Comparison of ENCODE assay signal across 8 cellular contexts in genomic region chr19:10751109-10751972, GRCh38. TPM values are rescaled to one million over a fixed set of nuclear protein-coding genes. Genes with fewer than 3 reads are reported as not detected.
A peak's percentile ranks its signal among the peaks of the same experiment; 100 is the strongest.
DNase-seq lines count a peak whose midpoint lies in the region; ATAC-seq and TF ChIP-seq lines count a peak whose summit lies in the region.

No MANE protein-coding gene starts in this region.

- no peak for TF ChIP-seq CTCF in cardiac fibroblast (IDR thresholded peaks at IDR 0.05; ENCODE audit: low read depth, low read length)
- no peak for TF ChIP-seq CTCF in tibial nerve (IDR thresholded peaks at IDR 0.05)

- H3K9me3 Mint-ChIP-seq in activated CD4-positive, alpha-beta T cell treated with anti-CD3 and anti-CD28 coated beads, Interleukin-2, amount 10 ng/mL, durations not matched to agents 24 days and 14 days: no peaks in the 10 kb centered on the region
- H3K9me3 Mint-ChIP-seq in memory B cell: no peaks in the 10 kb centered on the region

- H3K4me1 ChIP-seq in tibial nerve: peaks cover 0 to 60% (median 20%) of the 10 kb centered on the region in 4 donors

- 62 to 69% methylated on average over 21 of the region's 21 CpGs for WGBS in tibial nerve, 2 donors

- TF ChIP-seq POLR2A in tibial nerve (IDR thresholded peaks at IDR 0.05): no peak

- peak overlapping the region; percentile 84 for H3K27ac Mint-ChIP-seq in activated CD4-positive, alpha-beta T cell treated with anti-CD3 and anti-CD28 coated beads, Interleukin-2, amount 10 ng/mL, durations not matched to agents 24 days and 14 days
- H3K27ac Mint-ChIP-seq in memory B cell: peak overlapping the region; percentile 75

- H3K27me3 Mint-ChIP-seq in activated CD4-positive, alpha-beta T cell treated with anti-CD3 and anti-CD28 coated beads, Interleukin-2, amount 10 ng/mL, durations not matched to agents 24 days and 14 days: no peaks in the 10 kb centered on the region
- H3K27me3 Mint-ChIP-seq in memory B cell: no peaks in the 10 kb centered on the region

- no peak for ATAC-seq in memory B cell (ENCODE audit: low read depth)

- H3K4me1 Mint-ChIP-seq in activated CD4-positive, alpha-beta T cell treated with anti-CD3 and anti-CD28 coated beads, Interleukin-2, amount 10 ng/mL, durations not matched to agents 24 days and 14 days: peaks cover 58% of the 10 kb centered on the region
- peaks cover 54% of the 10 kb centered on the region for H3K4me1 Mint-ChIP-seq in memory B cell

- TF ChIP-seq EP300 in tibial nerve (IDR thresholded peaks at IDR 0.05): no peak

- intact Hi-C loops in activated CD4-positive, alpha-beta T cell treated with anti-CD3 and anti-CD28 coated beads, Interleukin-2, amount 10 ng/mL, durations not matched to agents 24 days and 14 days (cut with micrococcal nuclease): no loop called here

- H3K4me3 Mint-ChIP-seq in activated CD4-positive, alpha-beta T cell treated with anti-CD3 and anti-CD28 coated beads, Interleukin-2, amount 10 ng/mL, durations not matched to agents 24 days and 14 days: peak overlapping the region; percentile 17
- no peak overlapping the region for H3K4me3 Mint-ChIP-seq in memory B cell

- peak overlapping the region in 3 of 4 donors; percentile 73 to 77 (median 74) for H3K27ac ChIP-seq in tibial nerve

- no peak for DNase-seq in activated CD4-positive, alpha-beta T cell treated with anti-CD3 and anti-CD28 coated beads, Interleukin-2, amount 10 ng/mL, durations not matched to agents 24 days and 14 days
- no peak for DNase-seq in activated CD4-positive, alpha-beta T cell treated with anti-CD3 and anti-CD28 coated beads for 48 hours
- DNase-seq in cardiac fibroblast (ENCODE audit: low read depth in 2 of 2): peak; percentile 24 to 48
- no peak for DNase-seq in memory B cell (ENCODE audit: low spot score in 2 of 2)
- no peak for DNase-seq in tibial nerve (ENCODE audit: low spot score in 2 of 2)
- DNase-seq in NCI-H446 (lab: John Stamatoyannopoulos, UW): no peak
- DNase-seq in RPMI8226: no peak
- no peak for DNase-seq in KG1 (lab: John Stamatoyannopoulos, UW)

- H3K9me3 ChIP-seq in tibial nerve: no peaks in the 10 kb centered on the region

- H3K27me3 ChIP-seq in tibial nerve: no peaks in the 10 kb centered on the region

- H3K36me3 ChIP-seq in tibial nerve: no peaks in the 10 kb centered on the region

- H3K4me3 ChIP-seq in cardiac fibroblast (replicated peaks in 1 of 2; ENCODE audit: low read depth in 2 of 2, low read length in 2 of 2) (no peak overlapping the region), tibial nerve (no peak overlapping the region)

- H3K36me3 Mint-ChIP-seq in activated CD4-positive, alpha-beta T cell treated with anti-CD3 and anti-CD28 coated beads, Interleukin-2, amount 10 ng/mL, durations not matched to agents 24 days and 14 days (ENCODE audit: low read depth): peaks cover 10% of the 10 kb centered on the region
- H3K36me3 Mint-ChIP-seq in memory B cell: peaks cover 4% of the 10 kb centered on the region

RNA-seq across cellular contexts. Expression of gene DNM2, which starts 33.5 kb away (rescaled TPM):
- total RNA-seq in activated CD4-positive, alpha-beta T cell treated with anti-CD3 and anti-CD28 coated beads, Interleukin-2, amount 10 ng/mL, durations not matched to agents 24 days and 14 days: 198 and 211 TPM in 2 replicates
- 100 to 1,000 TPM in 3 of 4 donors, 10 to 100 TPM in 1; 99.4 to 220 (median 140) TPM for total RNA-seq in tibial nerve

RNA-seq across cellular contexts. Expression of gene QTRT1, which starts 50.1 kb away (rescaled TPM):
- total RNA-seq in activated CD4-positive, alpha-beta T cell treated with anti-CD3 and anti-CD28 coated beads, Interleukin-2, amount 10 ng/mL, durations not matched to agents 24 days and 14 days: 86.0 and 95.2 TPM in 2 replicates
- total RNA-seq in tibial nerve: 100 to 1,000 TPM in 1 of 4 donors, 10 to 100 TPM in 3; 43.7 to 134 (median 65.3) TPM

Comparison
In these comparisons a context has a peak if more than half of its experiments do, and no peak if none do; other contexts are left out.
1. DNase-seq: peak in cardiac fibroblast (2 of 2); none in activated CD4-positive, alpha-beta T cell treated with anti-CD3 and anti-CD28 coated beads, Interleukin-2, amount 10 ng/mL, durations not matched to agents 24 days and 14 days (single experiment), activated CD4-positive, alpha-beta T cell treated with anti-CD3 and anti-CD28 coated beads for 48 hours (single experiment), memory B cell (0 of 2), tibial nerve (0 of 2), NCI-H446 (0 of 2), RPMI8226 (single experiment) and KG1 (single experiment).